24 cellular contexts compared by ENCODE assay signal in the genomic region with DNA sequence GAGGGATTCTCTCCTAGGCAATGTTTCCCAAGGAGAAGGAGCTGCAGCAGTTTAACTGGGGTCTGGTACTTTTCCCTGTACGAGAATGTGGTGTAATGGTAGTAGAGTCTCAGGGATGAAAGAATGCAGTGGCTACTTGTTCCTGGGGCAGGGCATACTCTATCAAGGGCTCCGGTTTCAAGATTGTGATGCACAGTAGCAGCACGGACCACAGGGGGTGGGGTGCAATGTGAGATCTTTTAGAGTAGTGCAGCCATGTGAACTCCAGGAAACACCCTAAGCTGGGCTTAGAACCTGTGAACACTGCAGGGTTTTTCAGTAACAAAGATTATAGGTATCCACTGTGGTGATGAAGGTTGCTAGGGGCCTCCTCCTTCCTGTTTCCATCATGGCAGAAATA.
"Had no signal": no experiment of that assay in that cellular context is flagged by ENCODE, and none has a peak within 500 bp of the region (broad histone marks: within the 10 kb centered on the region; RNA-seq: fewer than 3 reads in every experiment).

No MANE protein-coding gene starts in this region.

- H3K27ac ChIP-seq: esophagus muscularis mucosa, foreskin keratinocyte, heart right ventricle, left lung, neutrophil, skin epidermis, suprapubic skin, tibial nerve had no signal

- H3K27me3 ChIP-seq: esophagus muscularis mucosa, foreskin keratinocyte, heart right ventricle, left lung, neutrophil, suprapubic skin, tibial nerve had no signal

- H3K9me3 ChIP-seq: neutrophil, suprapubic skin had no signal

- H3K4me3 ChIP-seq: esophagus muscularis mucosa, heart right ventricle, left lung, lung, skin epidermis, suprapubic skin, tibial nerve had no signal

- H3K4me1 ChIP-seq: esophagus muscularis mucosa, foreskin keratinocyte, heart right ventricle, left lung, suprapubic skin, tibial nerve had no signal

- H3K36me3 ChIP-seq: esophagus muscularis mucosa, heart right ventricle, left lung, neutrophil, suprapubic skin, tibial nerve had no signal

- DNase-seq: activated CD4-positive, alpha-beta T cell treated with anti-CD3 and anti-CD28 coated beads for 4 hours; activated CD4-positive, alpha-beta T cell treated with anti-CD3 and anti-CD28 coated beads, Interleukin-2, amount 50 U/mL, for 48 hours; activated CD8-positive, alpha-beta memory T cell treated with anti-CD3 and anti-CD28 coated beads for 24 hours; activated effector memory CD4-positive, alpha-beta T cell treated with Interleukin-2 at 50 U/mL for 16 hours; activated naive CD4-positive, alpha-beta T cell treated with Interleukin-2 at 50 U/mL for 16 hours; anterior cingulate cortex; dermis blood vessel endothelial cell; effector CD4-positive, alpha-beta T cell; foreskin keratinocyte; heart right ventricle; kidney glomerular epithelial cell; left lung; retina; stimulated activated CD4-positive, alpha-beta T cell treated with anti-CD3 and anti-CD28 coated beads, Interleukin-12 subunit alpha, Interleukin-12 subunit beta, amount 100 ng/mL, for 4 hours; stimulated activated CD4-positive, alpha-beta T cell treated with anti-CD3 and anti-CD28 coated beads, Interleukin-4, amount 100 ng/mL, for 24 hours; T-helper 1 cell had no signal

- ATAC-seq: foreskin keratinocyte; heart right ventricle; left lung; sciatic nerve; stimulated activated effector memory CD8-positive, alpha-beta T cell treated with anti-CD3 and anti-CD28 coated beads, Interleukin-12 subunit alpha, Interleukin-12 subunit beta, amount 100 ng/mL, for 72 hours had no signal
